ENCODE assay signal across 10 cellular contexts in genomic region chr22:46034480-46034879, GRCh38. TPM values are rescaled to one million over a fixed set of nuclear protein-coding genes. Genes with fewer than 3 reads are reported as not detected.
DNase-seq lines count a peak whose midpoint lies in the region; ATAC-seq and TF ChIP-seq lines count a peak whose summit lies in the region.
"Not testable (repeated sequence)": the region's sequence is repeated elsewhere in the genome, so short reads cannot be mapped to it uniquely, and the experiment has no call there.
"Had no signal": no experiment of that assay in that cellular context is flagged by ENCODE, and none has a peak within 500 bp of the region (broad histone marks: within the 10 kb centered on the region; RNA-seq: fewer than 3 reads in every experiment).

No MANE protein-coding gene starts in this region.

- H3K9me3 Mint-ChIP-seq in CD8-positive, alpha-beta memory T cell; T-cell; activated naive CD8-positive, alpha-beta T cell (ENCODE audit: low read depth); type B pancreatic cell: not testable (repeated sequence)

- H3K27me3 ChIP-seq in CD8-positive, alpha-beta memory T cell (ENCODE audit: insufficient read depth, low read length, poor library complexity, severe bottlenecking); esophagus muscularis mucosa; muscle layer of colon (ENCODE audit: control insufficient read depth in 1 of 2, insufficient read depth in 2 of 2, low read length in 2 of 2): not testable (repeated sequence)

- H3K4me3 Mint-ChIP-seq in CD8-positive, alpha-beta memory T cell = peak overlapping the region in 3 of 7 donors; percentile 45 to 85 (median 66)
- H3K4me3 Mint-ChIP-seq in T-cell (peak overlapping the region in 2 of 3 donors; percentile 79 to 84), type B pancreatic cell (peak overlapping the region; percentile 88)
- H3K4me3 Mint-ChIP-seq in activated naive CD8-positive, alpha-beta T cell = peak overlapping the region; percentile 76

- not testable (repeated sequence) for TF ChIP-seq CTCF in LNCaP clone FGC (IDR thresholded peaks at IDR 0.05; ENCODE audit: control insufficient read depth, extremely low read depth, insufficient read depth); esophagus muscularis mucosa (IDR thresholded peaks at IDR 0.05); type B pancreatic cell (conservative IDR thresholded peaks at IDR 0.05)

- ATAC-seq in T-cell (replicated peaks in 1 of 4) = not testable (repeated sequence)

- POLR2A ChIA-PET in CD8-positive, alpha-beta memory T cell (lab: Charles Lee) = interaction anchor here (1.4 to 3.6 kb wide), 2 partner anchors 10 to 19 kb away, joined by 4 to 43 read pairs; no protein-coding TSS in a partner anchor
- POLR2A ChIA-PET in T-cell (lab: Charles Lee) = not testable (repeated sequence)

- 88% methylated on average over 5 of the region's 5 CpGs for WGBS in esophagus muscularis mucosa

- not testable (repeated sequence) for H3K36me3 Mint-ChIP-seq in CD8-positive, alpha-beta memory T cell; T-cell; activated naive CD8-positive, alpha-beta T cell; type B pancreatic cell

- not testable (repeated sequence) for H3K27ac ChIP-seq in CD8-positive, alpha-beta memory T cell (ENCODE audit: low read depth, low read length)
- H3K27ac ChIP-seq in esophagus muscularis mucosa (replicated peaks in 1 of 4) (peak overlapping the region; percentile 88 to 98 (median 95)), muscle layer of colon (ENCODE audit: low read depth, low read length) (peak overlapping the region; percentile 54)

- TF ChIP-seq EP300 in esophagus muscularis mucosa (IDR thresholded peaks at IDR 0.05) = not testable (repeated sequence)

- H3K9me3 ChIP-seq in CD8-positive, alpha-beta memory T cell (ENCODE audit: low read length); esophagus muscularis mucosa; muscle layer of colon (ENCODE audit: low read length): not testable (repeated sequence)

- H3K27ac Mint-ChIP-seq in CD8-positive, alpha-beta memory T cell = peak overlapping the region in 5 of 8 donors; percentile 74 to 97 (median 85)
- H3K27ac Mint-ChIP-seq in T-cell, type B pancreatic cell: not testable (repeated sequence)
- H3K27ac Mint-ChIP-seq in activated naive CD8-positive, alpha-beta T cell = peak overlapping the region; percentile 34

- peak in 1 of 5 donors; percentile 30 for DNase-seq in CD8-positive, alpha-beta memory T cell
- DNase-seq in LNCaP clone FGC (ENCODE audit: low read depth); T-cell; esophagus muscularis mucosa (ENCODE audit: extremely low spot score); type B pancreatic cell (ENCODE audit: extremely low spot score, unreplicated experiment): not testable (repeated sequence)
- peak; percentile 5 for DNase-seq in posterior vena cava (ENCODE audit: low spot score)

- intact Hi-C loops in esophagus muscularis mucosa (cut with DNase I); posterior vena cava (cut with DNase I): not testable (repeated sequence)

- CTCF ChIA-PET in CD8-positive, alpha-beta memory T cell (lab: Charles Lee) = interaction anchor here (0.9 to 1.5 kb wide), 5 partner anchors 13 to 28 kb away, joined by 3 to 4 read pairs (median 3); no protein-coding TSS in a partner anchor
- CTCF ChIA-PET in T-cell (lab: Charles Lee) = interaction anchor here (0.6 to 1.0 kb wide), 2 partner anchors 29 to 261 kb away, joined by 3 to 4 read pairs; no protein-coding TSS in a partner anchor

- H3K4me1 ChIP-seq in CD8-positive, alpha-beta memory T cell (ENCODE audit: insufficient read depth, low read length) = peaks cover 20% of the 10 kb centered on the region
- H3K4me1 ChIP-seq in esophagus muscularis mucosa = peaks cover 10 to 37% (median 23%) of the 10 kb centered on the region in 4 donors
- H3K4me1 ChIP-seq in muscle layer of colon (ENCODE audit: insufficient read depth, low read length) = peaks cover 14% of the 10 kb centered on the region

- not testable (repeated sequence) for H3K36me3 ChIP-seq in CD8-positive, alpha-beta memory T cell (ENCODE audit: insufficient read depth, low read length); esophagus muscularis mucosa; muscle layer of colon (ENCODE audit: insufficient read depth, low read length)

- H3K4me1 Mint-ChIP-seq in CD8-positive, alpha-beta memory T cell = peaks cover 19 to 21% (median 19%) of the 10 kb centered on the region in 3 donors
- H3K4me1 Mint-ChIP-seq in T-cell (peaks cover 11 to 20% (median 19%) of the 10 kb centered on the region in 3 donors), type B pancreatic cell (ENCODE audit: unreplicated experiment) (peaks cover 14% of the 10 kb centered on the region)
- H3K4me1 Mint-ChIP-seq in activated naive CD8-positive, alpha-beta T cell (ENCODE audit: low read depth) = peaks cover 14% of the 10 kb centered on the region

- H3K4me3 ChIP-seq in CD8-positive, alpha-beta memory T cell (ENCODE audit: low read length); esophagus muscularis mucosa; muscle layer of colon (ENCODE audit: low read depth in 1 of 2, low read length in 2 of 2): not testable (repeated sequence)
- H3K4me3 ChIP-seq in LNCaP clone FGC (ENCODE audit: low read depth, low read length) = peak overlapping the region; percentile 49; the same call in 1 of the 2 replicates

- not testable (repeated sequence) for TF ChIP-seq POLR2A in esophagus muscularis mucosa (IDR thresholded peaks at IDR 0.05; ENCODE audit: low read depth)

- H3K9ac ChIP-seq in muscle layer of colon (ENCODE audit: low read length) = not testable (repeated sequence)

- not testable (repeated sequence) for H3K27me3 Mint-ChIP-seq in CD8-positive, alpha-beta memory T cell; T-cell; activated naive CD8-positive, alpha-beta T cell; type B pancreatic cell

RNA-seq across cellular contexts. Expression of gene WNT7B, which starts 57.5 kb away (rescaled TPM):
- not detected for total RNA-seq in CD8-positive, alpha-beta memory T cell
- not detected for polyA plus RNA-seq in CD8-positive, alpha-beta memory T cell
- total RNA-seq in T-cell (under 1 TPM in 1 of 5 donors, not detected in 4; 0.15 TPM), esophagus muscularis mucosa (not detected), posterior vena cava (not detected), type B pancreatic cell (ENCODE audit: low replicate concordance) (14.8 and 16.4 TPM in 2 replicates)
- total RNA-seq: LHCN-M2 had no signal
- polyA plus RNA-seq: CD14-positive monocyte had no signal

Comparison
In these comparisons a context has a peak if more than half of its experiments do, and no peak if none do; other contexts are left out.
1. RNA of gene WNT7B, which starts 57.5 kb away (total RNA-seq): 14.8 to 16.4 TPM in type B pancreatic cell; 0.15 TPM in T-cell, not detected in CD8-positive, alpha-beta memory T cell, not detected in esophagus muscularis mucosa and not detected in posterior vena cava; every median in the first group is over 10 times any median in the second.